ENCODE assay signal across 8 cellular contexts in the genomic region with DNA sequence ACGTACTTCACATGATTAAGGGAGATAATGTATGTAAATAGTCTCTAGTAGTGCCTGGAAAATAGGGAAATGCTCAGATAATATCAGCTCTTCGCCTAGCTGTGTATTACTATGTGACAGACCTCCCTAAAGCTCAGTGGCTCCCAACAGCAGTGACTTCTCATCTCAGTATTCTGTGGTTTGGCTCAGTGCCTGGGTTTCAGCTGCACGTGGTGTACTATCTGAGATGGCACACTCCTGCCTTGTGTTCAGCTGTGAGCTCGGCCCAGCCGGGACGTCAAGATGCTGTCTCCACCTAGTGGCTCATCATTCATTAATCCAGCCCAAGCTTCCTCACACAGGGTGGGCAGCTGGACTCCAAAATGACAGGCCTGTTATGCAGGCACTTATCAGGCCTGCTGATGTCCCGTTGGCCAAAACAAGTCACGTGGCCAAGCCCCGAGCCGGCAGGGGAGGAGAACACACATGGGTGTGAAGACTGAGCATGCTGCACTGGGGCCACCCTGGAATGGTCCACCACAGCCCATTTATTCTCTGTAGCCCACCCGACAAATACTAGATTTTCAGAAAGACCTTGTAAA. TPM values are rescaled to one million over a fixed set of nuclear protein-coding genes. Genes with fewer than 3 reads are reported as not detected.
DNase-seq lines count a peak whose midpoint lies in the region; ATAC-seq and TF ChIP-seq lines count a peak whose summit lies in the region.

No MANE protein-coding gene starts in this region.

- H3K9me3 Mint-ChIP-seq in activated CD4-positive, alpha-beta T cell treated with anti-CD3 and anti-CD28 coated beads, Interleukin-2, amount 10 ng/mL, durations not matched to agents 7 days and 5 days, result no peaks in the 10 kb centered on the region

- peaks cover 28% of the 10 kb centered on the region for H3K4me1 Mint-ChIP-seq in activated CD4-positive, alpha-beta T cell treated with anti-CD3 and anti-CD28 coated beads, Interleukin-2, amount 10 ng/mL, durations not matched to agents 7 days and 5 days

- H3K36me3 Mint-ChIP-seq in activated CD4-positive, alpha-beta T cell treated with anti-CD3 and anti-CD28 coated beads, Interleukin-2, amount 10 ng/mL, durations not matched to agents 7 days and 5 days (ENCODE audit: low read depth), result peaks cover 69% of the 10 kb centered on the region

- TF ChIP-seq CTCF in coronary artery (IDR thresholded peaks at IDR 0.05) (peak; percentile 41), lower lobe of right lung (IDR thresholded peaks at IDR 0.05) (peak; percentile 50)

- ATAC-seq in GM18867 (IDR thresholded peaks at IDR 0.05; ENCODE audit: unreplicated experiment) (peak; percentile 96), HG03095 (IDR thresholded peaks at IDR 0.05; ENCODE audit: unreplicated experiment) (peak; percentile 96), lower lobe of right lung (peak; percentile 96 to 97)

- H3K9me3 ChIP-seq in lower lobe of right lung, result no peaks in the 10 kb centered on the region

- peak overlapping the region; percentile 78 for H3K27ac Mint-ChIP-seq in activated CD4-positive, alpha-beta T cell treated with anti-CD3 and anti-CD28 coated beads, Interleukin-2, amount 10 ng/mL, durations not matched to agents 7 days and 5 days

- peaks cover 68% of the 10 kb centered on the region for H3K36me3 ChIP-seq in lower lobe of right lung

- H3K27ac ChIP-seq in coronary artery, result peak overlapping the region; percentile 46 to 77
- H3K27ac ChIP-seq in lower lobe of right lung, result no peak overlapping the region

- H3K4me3 ChIP-seq in coronary artery (no peak overlapping the region), lower lobe of right lung (no peak overlapping the region)

- no peaks in the 10 kb centered on the region for H3K27me3 ChIP-seq in lower lobe of right lung (ENCODE audit: low read depth)

- peak; percentile 99 for DNase-seq in AG08395 (ENCODE audit: low spot score)
- peak; percentile 86 for DNase-seq in NCI-H460 (ENCODE audit: extremely low read depth, low read depth)
- peak; percentile 92 for DNase-seq in activated CD4-positive, alpha-beta T cell treated with anti-CD3 and anti-CD28 coated beads, Interleukin-2, amount 10 ng/mL, durations not matched to agents 7 days and 5 days
- peak; percentile 96 for DNase-seq in coronary artery (ENCODE audit: low spot score)
- DNase-seq in lower lobe of right lung, result peak; percentile 92
- DNase-seq in stimulated activated CD8-positive, alpha-beta memory T cell treated with anti-CD3 and anti-CD28 coated beads, Interleukin-15, amount 100 ng/mL, for 4 hours (ENCODE audit: low read depth in 2 of 2), result peak; percentile 61 to 83

- no peak overlapping the region for H3K4me3 Mint-ChIP-seq in activated CD4-positive, alpha-beta T cell treated with anti-CD3 and anti-CD28 coated beads, Interleukin-2, amount 10 ng/mL, durations not matched to agents 7 days and 5 days

- POLR2A ChIA-PET in activated CD4-positive, alpha-beta T cell treated with anti-CD3 and anti-CD28 coated beads, Interleukin-2, amount 10 ng/mL, durations not matched to agents 7 days and 5 days (lab: Charles Lee), result no interaction called here

- CTCF ChIA-PET in activated CD4-positive, alpha-beta T cell treated with anti-CD3 and anti-CD28 coated beads, Interleukin-2, amount 10 ng/mL, durations not matched to agents 7 days and 5 days (lab: Charles Lee), result interaction anchor here (0.9 to 2.3 kb wide), 10 partner anchors 9 to 35 kb away, joined by 4 to 8 read pairs (median 6); partner anchors contain the start of gene CTPS1

- peaks cover 15% of the 10 kb centered on the region for H3K4me1 ChIP-seq in lower lobe of right lung

- intact Hi-C loops in lower lobe of right lung (cut with DNase I), result no loop called here

- H3K27me3 Mint-ChIP-seq in activated CD4-positive, alpha-beta T cell treated with anti-CD3 and anti-CD28 coated beads, Interleukin-2, amount 10 ng/mL, durations not matched to agents 7 days and 5 days, result no peaks in the 10 kb centered on the region

RNA-seq across cellular contexts. Expression of gene SLFNL1, which starts 17.8 kb away (rescaled TPM):
- total RNA-seq in NCI-H460 (2014; rRNA removed; shearing (Covaris generic)), result 0.05 TPM in 1 of 2 replicates, not detected in the other
- 0.61 TPM in 1 of 2 replicates, not detected in the other for polyA plus RNA-seq in NCI-H460 (2014; cell fraction: nucleus; rRNA removed)
- under 1 TPM; 0.25 to 0.56 TPM for total RNA-seq in activated CD4-positive, alpha-beta T cell treated with anti-CD3 and anti-CD28 coated beads, Interleukin-2, amount 10 ng/mL, durations not matched to agents 7 days and 5 days
- total RNA-seq in lower lobe of right lung, result 4.8 TPM

RNA-seq across cellular contexts. Expression of gene CTPS1, which starts 24.2 kb away (rescaled TPM):
- total RNA-seq in NCI-H460 (2014; rRNA removed; shearing (Covaris generic)), result 111 and 116 TPM in 2 replicates
- polyA plus RNA-seq in NCI-H460 (2014; cell fraction: nucleus; rRNA removed), result 151 and 188 TPM in 2 replicates
- total RNA-seq in activated CD4-positive, alpha-beta T cell treated with anti-CD3 and anti-CD28 coated beads, Interleukin-2, amount 10 ng/mL, durations not matched to agents 7 days and 5 days, result 10 to 100 TPM; 54.6 to 55.6 TPM
- 16.2 TPM for total RNA-seq in lower lobe of right lung
